Comparison of ENCODE assay signal across 15 cellular contexts in genomic region chr16:55577888-55578287, GRCh38.
DNase-seq lines count a peak whose midpoint lies in the region.
"Had no signal": no experiment of that assay in that cellular context is flagged by ENCODE, and none has a peak within 500 bp of the region (broad histone marks: within the 10 kb centered on the region; RNA-seq: fewer than 3 reads in every experiment).

No MANE protein-coding gene starts in this region.

- peak; percentile 90 for DNase-seq in MV-4-11 (lab: John Stamatoyannopoulos, UW)
- peak; percentile 12 for DNase-seq in OCI-M1 (lab: John Stamatoyannopoulos, UW)
- peak; percentile 48 for DNase-seq in medulla oblongata (ENCODE audit: extremely low spot score)
- DNase-seq in T-helper 2 cell: no peak
- DNase-seq in activated naive CD4-positive, alpha-beta T cell treated with Interleukin-2 at 50 U/mL for 16 hours: no peak
- DNase-seq in glomerular visceral epithelial cell (ENCODE audit: extremely low spot score): no peak
- no peak for DNase-seq in COLO668 (lab: John Stamatoyannopoulos, UW; ENCODE audit: unreplicated experiment)
- DNase-seq: CD4-positive, alpha-beta T cell; HFFc6; MM.1S; NCI-H1436 treated with DMSO at 0.1 percent for 48 hours; NCI-H2029 treated with DMSO at 0.1 percent for 48 hours; NCI-H510A treated with DMSO at 0.1 percent for 48 hours; NCI-H82; SHP77 treated with DMSO at 0.1 percent for 48 hours had no signal

Comparison
In these comparisons a context has a peak if more than half of its experiments do, and no peak if none do; other contexts are left out.
1. DNase-seq: peak in MV-4-11 (single experiment), OCI-M1 (single experiment) and medulla oblongata (single experiment); none in T-helper 2 cell (0 of 5), activated naive CD4-positive, alpha-beta T cell treated with Interleukin-2 at 50 U/mL for 16 hours (single experiment), glomerular visceral epithelial cell (single experiment) and COLO668 (single experiment).